In the genomic region with DNA sequence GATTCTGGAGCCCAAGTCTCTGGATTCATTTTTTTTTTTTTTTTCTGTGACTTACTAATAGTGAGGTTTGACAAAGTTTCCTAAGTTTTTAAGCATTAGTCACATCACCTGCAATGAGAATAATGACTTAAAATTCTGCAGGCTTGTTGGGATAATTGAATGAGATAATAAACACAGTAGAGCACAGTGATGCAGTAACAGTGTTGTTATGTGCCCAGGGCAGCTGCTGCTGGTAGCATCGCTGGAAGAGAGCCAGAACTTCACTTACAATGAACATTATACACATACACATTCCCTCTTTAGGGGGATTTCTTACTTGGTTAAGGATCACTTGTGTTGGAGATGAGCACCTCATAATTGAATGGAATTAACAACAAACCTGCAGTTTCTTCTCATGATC, we compare ENCODE assay signal across 13 cellular contexts.
DNase-seq lines count a peak whose midpoint lies in the region; ATAC-seq and TF ChIP-seq lines count a peak whose summit lies in the region.
"Had no signal": no experiment of that assay in that cellular context is flagged by ENCODE, and none has a peak within 500 bp of the region (broad histone marks: within the 10 kb centered on the region; RNA-seq: fewer than 3 reads in every experiment).

No MANE protein-coding gene starts in this region.

- DNase-seq in COLO829 (ENCODE audit: low spot score) (peak; percentile 51), NCI-H1694 (lab: John Stamatoyannopoulos, UW) (peak; percentile 61), RWPE2 (ENCODE audit: low spot score) (no peak), globus pallidus (ENCODE audit: low spot score) (peak; percentile 75), GF-D8 (lab: John Stamatoyannopoulos, UW) (no peak)
- no peak for DNase-seq in stimulated activated CD4-positive, alpha-beta T cell treated with anti-CD3 and anti-CD28 coated beads, Interleukin-2, amount 100 ng/mL, for 48 hours
- DNase-seq in activated CD4-positive, CD25-positive, alpha-beta regulatory T cell (lab: John Stamatoyannopoulos, UW): no peak
- DNase-seq: activated CD4-positive, alpha-beta T cell treated with anti-CD3 and anti-CD28 coated beads for 1 hour; esophagus squamous epithelium had no signal

- no peak for TF ChIP-seq CTCF in RWPE2 (IDR thresholded peaks at IDR 0.05; ENCODE audit: poor library complexity, severe bottlenecking)

- H3K27me3 ChIP-seq in RWPE2 (ENCODE audit: insufficient read depth, poor library complexity, severe bottlenecking): no peaks in the 10 kb centered on the region
- H3K27me3 ChIP-seq: BLaER1, esophagus squamous epithelium had no signal

- no peaks in the 10 kb centered on the region for H3K9me3 ChIP-seq in RWPE2 (ENCODE audit: severe bottlenecking)
- H3K9me3 ChIP-seq: BLaER1, esophagus squamous epithelium had no signal

- peak; percentile 81 for ATAC-seq in RWPE2 (ENCODE audit: low read depth)
- ATAC-seq in GM18867 (IDR thresholded peaks at IDR 0.05; ENCODE audit: unreplicated experiment): no peak
- ATAC-seq: sciatic nerve had no signal

- H3K27ac ChIP-seq in RWPE2 (ENCODE audit: poor library complexity, severe bottlenecking): peak overlapping the region; percentile 30
- H3K27ac ChIP-seq: BLaER1 had no signal

- peaks cover 41% of the 10 kb centered on the region for H3K4me1 ChIP-seq in RWPE2 (ENCODE audit: insufficient read depth, poor library complexity, severe bottlenecking)
- H3K4me1 ChIP-seq: BLaER1 had no signal

- no peaks in the 10 kb centered on the region for H3K36me3 ChIP-seq in RWPE2 (ENCODE audit: low read depth)
- H3K36me3 ChIP-seq: BLaER1, esophagus squamous epithelium had no signal

- H3K4me3 ChIP-seq in RWPE2 (ENCODE audit: severe bottlenecking): no peak overlapping the region
- H3K4me3 ChIP-seq: BLaER1, esophagus squamous epithelium, lung had no signal

Comparison
In these comparisons a context has a peak if more than half of its experiments do, and no peak if none do; other contexts are left out.
1. DNase-seq: peak in COLO829 (single experiment), NCI-H1694 (single experiment) and globus pallidus (single experiment); none in RWPE2 (single experiment), GF-D8 (single experiment), stimulated activated CD4-positive, alpha-beta T cell treated with anti-CD3 and anti-CD28 coated beads, Interleukin-2, amount 100 ng/mL, for 48 hours (0 of 2) and activated CD4-positive, CD25-positive, alpha-beta regulatory T cell (0 of 4).